ENCODE assay signal across 8 cellular contexts in genomic region chr9:4375424-4376195, GRCh38.
DNase-seq lines count a peak whose midpoint lies in the region; FAIRE-seq and TF ChIP-seq lines count a peak whose summit lies in the region.

No MANE protein-coding gene starts in this region.

- H3K36me3 ChIP-seq in adipocyte (ENCODE audit: control insufficient read depth, insufficient read depth, low read length, severe bottlenecking), result no peaks in the 10 kb centered on the region

- peak; percentile 78 for TF ChIP-seq CTCF in C4-2B (conservative IDR thresholded peaks at IDR 0.05)

- peaks cover 13% of the 10 kb centered on the region for H3K4me1 ChIP-seq in adipocyte (ENCODE audit: control insufficient read depth, insufficient read depth, low read length)

- DNase-seq in LHCN-M2 (ENCODE audit: low read depth), result peak; percentile 55
- DNase-seq in adipocyte (ENCODE audit: low read depth), result peak; percentile 76
- no peak for DNase-seq in stimulated activated CD4-positive, alpha-beta T cell treated with anti-CD3 and anti-CD28 coated beads, Interleukin-2, amount 100 ng/mL, for 48 hours
- no peak for DNase-seq in mesenteric fat pad (ENCODE audit: low spot score)
- no peak for DNase-seq in NK-92 (lab: John Stamatoyannopoulos, UW; ENCODE audit: unreplicated experiment)
- DNase-seq in NCI-H1417 treated with DMSO at 0.1 percent for 48 hours (lab: John Stamatoyannopoulos, UW), result no peak

- FAIRE-seq in islet of Langerhans (lab: Jason Lieb, UNC), result peak; percentile 96

- no peak overlapping the region for H3K4me3 ChIP-seq in adipocyte (ENCODE audit: low read length)

- no peak overlapping the region for H3K27ac ChIP-seq in C4-2B

- H3K27me3 ChIP-seq in adipocyte (replicated peaks; ENCODE audit: control insufficient read depth, insufficient read depth, low read length), result no peaks in the 10 kb centered on the region

- no peaks in the 10 kb centered on the region for H3K9me3 ChIP-seq in adipocyte (ENCODE audit: control insufficient read depth, low read length)

- H3K9ac ChIP-seq in adipocyte (ENCODE audit: low read length), result peak overlapping the region; percentile 8

Comparison
In these comparisons a context has a peak if more than half of its experiments do, and no peak if none do; other contexts are left out.
1. DNase-seq: peak in LHCN-M2 (single experiment) and adipocyte (single experiment); none in stimulated activated CD4-positive, alpha-beta T cell treated with anti-CD3 and anti-CD28 coated beads, Interleukin-2, amount 100 ng/mL, for 48 hours (0 of 2), mesenteric fat pad (single experiment), NK-92 (single experiment) and NCI-H1417 treated with DMSO at 0.1 percent for 48 hours (single experiment).